28 cellular contexts compared by ENCODE assay signal in the genomic region with DNA sequence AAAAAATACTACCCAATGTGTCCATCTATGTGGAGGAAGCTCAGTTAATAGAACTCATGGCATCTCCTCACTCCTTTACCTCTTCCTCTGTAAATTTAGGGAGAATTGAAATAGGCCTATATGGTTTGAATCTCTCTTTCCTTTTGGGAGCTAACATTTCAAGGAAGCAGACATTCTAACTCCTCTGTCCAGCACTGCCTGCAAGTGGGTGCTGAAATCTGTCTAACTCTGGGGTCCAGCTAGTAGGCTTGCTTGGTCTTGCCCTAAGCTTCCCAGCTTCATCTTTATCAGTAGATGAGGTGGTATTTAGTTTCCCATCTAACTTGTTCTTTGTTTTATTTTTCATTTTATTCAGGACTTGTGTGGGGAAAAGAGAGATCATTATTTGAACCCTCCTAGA.
"Had no signal": no experiment of that assay in that cellular context is flagged by ENCODE, and none has a peak within 500 bp of the region (broad histone marks: within the 10 kb centered on the region; RNA-seq: fewer than 3 reads in every experiment).

No MANE protein-coding gene starts in this region.

- H3K9me3 ChIP-seq: stomach, suprapubic skin, testis, thoracic aorta, thyroid gland, tibial artery, tibial nerve, transverse colon, upper lobe of left lung, upper lobe of right lung, uterus, vagina had no signal

- H3K4me1 Mint-ChIP-seq: stimulated activated effector memory CD8-positive, alpha-beta T cell treated with anti-CD3 and anti-CD28 coated beads, Interleukin-12 subunit alpha, Interleukin-12 subunit beta, amount 100 ng/mL, for 72 hours; stimulated activated naive CD8-positive, alpha-beta T cell treated with anti-CD3 and anti-CD28 coated beads, Interleukin-15, amount 100 ng/mL, for 72 hours had no signal

- H3K27ac Mint-ChIP-seq: stimulated activated effector memory CD8-positive, alpha-beta T cell treated with anti-CD3 and anti-CD28 coated beads, Interleukin-12 subunit alpha, Interleukin-12 subunit beta, amount 100 ng/mL, for 72 hours; stimulated activated memory B cell treated with anti-CD40 and anti-IgM and Interleukin-4, amounts not matched to agents 10 μg/mL and 1 μg/mL and 100 μg/mL, for 72 hours; stimulated activated naive B cell treated with anti-CD40 and anti-IgM and Interleukin-4, amounts not matched to agents 10 μg/mL and 1 μg/mL and 100 μg/mL, for 72 hours; stimulated activated naive CD8-positive, alpha-beta T cell treated with anti-CD3 and anti-CD28 coated beads, Interleukin-15, amount 100 ng/mL, for 72 hours; stimulated activated naive CD8-positive, alpha-beta T cell treated with anti-CD3 and anti-CD28 coated beads, Interleukin-15, Interleukin-2, amounts not matched to agents 100 ng/mL and 50 ng/mL, for 24 hours; type B pancreatic cell had no signal

- H3K9me3 Mint-ChIP-seq: stimulated activated effector memory CD8-positive, alpha-beta T cell treated with anti-CD3 and anti-CD28 coated beads, Interleukin-12 subunit alpha, Interleukin-12 subunit beta, amount 100 ng/mL, for 72 hours; stimulated activated memory B cell treated with anti-CD40 and anti-IgM and Interleukin-4, amounts not matched to agents 10 μg/mL and 1 μg/mL and 100 μg/mL, for 72 hours; stimulated activated naive B cell treated with anti-CD40 and anti-IgM and Interleukin-4, amounts not matched to agents 10 μg/mL and 1 μg/mL and 100 μg/mL, for 72 hours; stimulated activated naive CD8-positive, alpha-beta T cell treated with anti-CD3 and anti-CD28 coated beads, Interleukin-15, amount 100 ng/mL, for 72 hours; stimulated activated naive CD8-positive, alpha-beta T cell treated with anti-CD3 and anti-CD28 coated beads, Interleukin-15, Interleukin-2, amounts not matched to agents 100 ng/mL and 50 ng/mL, for 24 hours; type B pancreatic cell had no signal

- ATAC-seq: stimulated activated effector memory CD8-positive, alpha-beta T cell treated with anti-CD3 and anti-CD28 coated beads, Interleukin-12 subunit alpha, Interleukin-12 subunit beta, amount 100 ng/mL, for 72 hours; stimulated activated memory B cell treated with anti-CD40 and anti-IgM and Interleukin-4, amounts not matched to agents 10 μg/mL and 1 μg/mL and 100 μg/mL, for 72 hours; stimulated activated naive B cell treated with anti-CD40 and anti-IgM and Interleukin-4, amounts not matched to agents 10 μg/mL and 1 μg/mL and 100 μg/mL, for 72 hours; stimulated activated naive CD8-positive, alpha-beta T cell treated with anti-CD3 and anti-CD28 coated beads, Interleukin-15, amount 100 ng/mL, for 72 hours; stimulated activated naive CD8-positive, alpha-beta T cell treated with anti-CD3 and anti-CD28 coated beads, Interleukin-15, Interleukin-2, amounts not matched to agents 100 U/mL and 50 U/mL, for 24 hours; upper lobe of right lung had no signal

- H3K27me3 ChIP-seq: suprapubic skin, testis, thyroid gland, tibial artery, tibial nerve, transverse colon, upper lobe of left lung, upper lobe of right lung, uterus, vagina had no signal

- H3K27me3 Mint-ChIP-seq: stimulated activated memory B cell treated with anti-CD40 and anti-IgM and Interleukin-4, amounts not matched to agents 10 μg/mL and 1 μg/mL and 100 μg/mL, for 72 hours; stimulated activated naive CD8-positive, alpha-beta T cell treated with anti-CD3 and anti-CD28 coated beads, Interleukin-15, Interleukin-2, amounts not matched to agents 100 ng/mL and 50 ng/mL, for 24 hours; type B pancreatic cell had no signal

- H3K36me3 Mint-ChIP-seq: stimulated activated effector memory CD8-positive, alpha-beta T cell treated with anti-CD3 and anti-CD28 coated beads, Interleukin-12 subunit alpha, Interleukin-12 subunit beta, amount 100 ng/mL, for 72 hours; stimulated activated memory B cell treated with anti-CD40 and anti-IgM and Interleukin-4, amounts not matched to agents 10 μg/mL and 1 μg/mL and 100 μg/mL, for 72 hours; stimulated activated naive B cell treated with anti-CD40 and anti-IgM and Interleukin-4, amounts not matched to agents 10 μg/mL and 1 μg/mL and 100 μg/mL, for 72 hours; type B pancreatic cell had no signal

- H3K4me3 Mint-ChIP-seq: stimulated activated effector memory CD8-positive, alpha-beta T cell treated with anti-CD3 and anti-CD28 coated beads, Interleukin-12 subunit alpha, Interleukin-12 subunit beta, amount 100 ng/mL, for 72 hours; stimulated activated memory B cell treated with anti-CD40 and anti-IgM and Interleukin-4, amounts not matched to agents 10 μg/mL and 1 μg/mL and 100 μg/mL, for 72 hours; stimulated activated naive B cell treated with anti-CD40 and anti-IgM and Interleukin-4, amounts not matched to agents 10 μg/mL and 1 μg/mL and 100 μg/mL, for 72 hours; stimulated activated naive CD8-positive, alpha-beta T cell treated with anti-CD3 and anti-CD28 coated beads, Interleukin-15, amount 100 ng/mL, for 72 hours; stimulated activated naive CD8-positive, alpha-beta T cell treated with anti-CD3 and anti-CD28 coated beads, Interleukin-15, Interleukin-2, amounts not matched to agents 100 ng/mL and 50 ng/mL, for 24 hours; type B pancreatic cell had no signal

- H3K4me1 ChIP-seq: stomach, suprapubic skin, testis, thyroid gland, tibial artery, tibial nerve, upper lobe of left lung, upper lobe of right lung, uterus, vagina had no signal

- H3K4me3 ChIP-seq: stomach, suprapubic skin, testis, thoracic aorta, thyroid gland, tibial artery, tibial nerve, transverse colon, upper lobe of left lung, upper lobe of right lung, uterus, vagina had no signal

- H3K36me3 ChIP-seq: stomach, suprapubic skin, thoracic aorta, thyroid gland, tibial artery, tibial nerve, transverse colon, upper lobe of left lung, upper lobe of right lung, uterus, vagina had no signal

- DNase-seq: stimulated activated CD4-positive, alpha-beta T cell treated with anti-CD3 and anti-CD28 coated beads, Interleukin-2, amount 100 ng/mL, for 48 hours; stimulated activated CD4-positive, alpha-beta T cell treated with anti-CD3 and anti-CD28 coated beads, Interleukin-4, amount 100 ng/mL, for 1 hour; stimulated activated CD4-positive, alpha-beta T cell treated with anti-CD3 and anti-CD28 coated beads, Interleukin-4, amount 100 ng/mL, for 24 hours; stimulated activated CD4-positive, alpha-beta T cell treated with anti-CD3 and anti-CD28 coated beads, Interleukin-4, amount 100 ng/mL, for 4 hours; stimulated activated CD8-positive, alpha-beta memory T cell treated with anti-CD3 and anti-CD28 coated beads, Interleukin-4, amount 100 ng/mL, for 48 hours; stimulated activated naive B cell treated with anti-CD40 and anti-IgM and Interleukin-4, amounts not matched to agents 10 μg/mL and 1 μg/mL and 100 μg/mL, for 72 hours; stimulated activated naive CD4-positive, alpha-beta T cell; stimulated activated naive CD4-positive, alpha-beta T cell treated with Interleukin-2 at 50 U/mL for 16 hours; stimulated activated naive CD8-positive, alpha-beta T cell treated with anti-CD3 and anti-CD28 coated beads, Interleukin-15, amount 100 ng/mL, for 72 hours; stimulated activated naive CD8-positive, alpha-beta T cell treated with anti-CD3 and anti-CD28 coated beads, Interleukin-15, Interleukin-2, amounts not matched to agents 100 U/mL and 50 U/mL, for 24 hours; stomach; substantia nigra; testis; thyroid gland; tibial artery; transverse colon; trophoblast cell; upper lobe of left lung; upper lobe of right lung; uterus had no signal

- H3K27ac ChIP-seq: stomach, suprapubic skin, testis, thoracic aorta, thyroid gland, tibial artery, tibial nerve, transverse colon, upper lobe of left lung, upper lobe of right lung, uterus, vagina had no signal
